ENCODE assay signal across 8 cellular contexts in genomic region chr1:207823880-207824566, GRCh38.
A peak's percentile ranks its signal among the peaks of the same experiment; 100 is the strongest.
DNase-seq lines count a peak whose midpoint lies in the region; ATAC-seq and TF ChIP-seq lines count a peak whose summit lies in the region.

No MANE protein-coding gene starts in this region.

- peaks cover 45% of the 10 kb centered on the region for H3K4me1 ChIP-seq in PC-9 (replicated peaks; ENCODE audit: insufficient read depth)
- peaks cover 70 to 88% (median 79%) of the 10 kb centered on the region in 4 donors for H3K4me1 ChIP-seq in stomach

- H4K20me1 ChIP-seq in PC-9 (ENCODE audit: insufficient read depth): no peaks in the 10 kb centered on the region

- no peaks in the 10 kb centered on the region for H3K9me2 ChIP-seq in PC-9 (ENCODE audit: insufficient read depth)

- H3K27ac ChIP-seq in PC-9 (peak overlapping the region; percentile 77), stomach (peak overlapping the region; percentile 97 to 99 (median 97))

- no peaks in the 10 kb centered on the region for H3K9me3 Mint-ChIP-seq in activated T-helper 2 cell treated with anti-CD3 and anti-CD28 coated beads, Interferon-gamma antibody, Interleukin-2, Interleukin-4, amounts not matched to agents 10 μg/mL and 5 μg/mL and 100 μg/mL, durations not matched to agents 14 hours and 24 hours and 36 hours
- H3K9me3 Mint-ChIP-seq in nephron: no peaks in the 10 kb centered on the region

- POLR2A ChIA-PET in PC-9 (lab: Charles Lee; ENCODE audit: unreplicated experiment): interaction anchor here (0.6 to 0.7 kb wide), 5 partner anchors 46 to 1605 kb away, joined by 4 to 18 read pairs (median 8); no protein-coding TSS in a partner anchor

- 6 to 8% (median 6%) methylated on average over 9 of the region's 9 CpGs for WGBS in stomach, 5 donors

- TF ChIP-seq CTCF in GM12872 (IDR thresholded peaks at IDR 0.05; ENCODE audit: insufficient read depth, low read depth, low read length) (peak; percentile 75), PC-9 (conservative IDR thresholded peaks at IDR 0.05) (peak; percentile 88), fibroblast of mammary gland (conservative IDR thresholded peaks at IDR 0.05; ENCODE audit: control insufficient read depth, insufficient read depth, low read depth, low read length) (peak; percentile 56), nephron (IDR thresholded peaks at IDR 0.05; ENCODE audit: unreplicated experiment in 3 of 3) (peak; percentile 51 to 55 (median 52)), stomach (IDR thresholded peaks at IDR 0.05) (peak in 6 of 7 experiments; percentile 55 to 98 (median 70))

- H3K27ac Mint-ChIP-seq in activated T-helper 2 cell treated with anti-CD3 and anti-CD28 coated beads, Interferon-gamma antibody, Interleukin-2, Interleukin-4, amounts not matched to agents 10 μg/mL and 5 μg/mL and 100 μg/mL, durations not matched to agents 14 hours and 24 hours and 36 hours: peak overlapping the region; percentile 94
- H3K27ac Mint-ChIP-seq in nephron: peak overlapping the region; percentile 12 to 23 (median 21)

- H3K4me3 ChIP-seq in PC-9 (peak overlapping the region; percentile 65; the same call in 1 of the 2 replicates), fibroblast of mammary gland (ENCODE audit: control insufficient read depth, low read depth, low read length) (peak overlapping the region; percentile 46), stomach (peak overlapping the region; percentile 64 to 83 (median 72))

- H3K36me3 ChIP-seq in PC-9 (ENCODE audit: low read depth) (no peaks in the 10 kb centered on the region), stomach (peaks cover 3 to 28% (median 17%) of the 10 kb centered on the region in 4 donors)

- peak; percentile 72 for TF ChIP-seq EP300 in stomach (IDR thresholded peaks at IDR 0.05)

- CTCF ChIA-PET in PC-9 (lab: Charles Lee): interaction anchor here (0.5 to 1.4 kb wide), 5 partner anchors 10 to 139 kb away, joined by 3 to 14 read pairs (median 7); no protein-coding TSS in a partner anchor

- H3F3A ChIP-seq in PC-9 (ENCODE audit: insufficient read depth, low read depth): peaks cover 28% of the 10 kb centered on the region

- intact Hi-C loops in PC-9 (cut with micrococcal nuclease; ENCODE audit: unreplicated experiment): loop anchor here (10.0 kb wide), 2 partner anchors 361 to 1611 kb away; no protein-coding TSS in a partner anchor
- intact Hi-C loops in activated T-helper 2 cell treated with anti-CD3 and anti-CD28 coated beads, Interferon-gamma antibody, Interleukin-2, Interleukin-4, amounts not matched to agents 10 μg/mL and 5 μg/mL and 100 μg/mL, durations not matched to agents 14 hours and 24 hours and 36 hours (cut with micrococcal nuclease): no loop called here
- intact Hi-C loops in stomach (cut with DNase I; ENCODE audit: low total_unique reads): no loop called here

- peak overlapping the region; percentile 82 for H3K4me2 ChIP-seq in PC-9

- ATAC-seq in HG02759 (IDR thresholded peaks at IDR 0.05; ENCODE audit: unreplicated experiment) (peak; percentile 30), HG02610 (IDR thresholded peaks at IDR 0.05; ENCODE audit: unreplicated experiment) (no peak)

- H3K9me3 ChIP-seq in PC-9 (ENCODE audit: insufficient read depth, low read depth): no peaks in the 10 kb centered on the region
- H3K9me3 ChIP-seq in stomach: no peaks in the 10 kb centered on the region

- no TSS peak for BruUV-seq in PC-9 (replicated peaks; lab: Mats Ljungman, UMichigan)

- peak overlapping the region; percentile 73 for H3K4me3 Mint-ChIP-seq in activated T-helper 2 cell treated with anti-CD3 and anti-CD28 coated beads, Interferon-gamma antibody, Interleukin-2, Interleukin-4, amounts not matched to agents 10 μg/mL and 5 μg/mL and 100 μg/mL, durations not matched to agents 14 hours and 24 hours and 36 hours (ENCODE audit: low read depth)
- peak overlapping the region; percentile 49 to 57 (median 56) for H3K4me3 Mint-ChIP-seq in nephron

- H2AFZ ChIP-seq in PC-9: no peak overlapping the region

- peak; percentile 87 to 97 for DNase-seq in PC-9
- peak; percentile 72 for DNase-seq in activated T-helper 2 cell treated with anti-CD3 and anti-CD28 coated beads, Interferon-gamma antibody, Interleukin-2, Interleukin-4, amounts not matched to agents 10 μg/mL and 5 μg/mL and 100 μg/mL, durations not matched to agents 14 hours and 24 hours and 36 hours (ENCODE audit: low spot score)
- peak; percentile 98 for DNase-seq in fibroblast of mammary gland (ENCODE audit: low read depth)
- DNase-seq in stomach: peak; percentile 87

- peaks cover 70% of the 10 kb centered on the region for H3K4me1 Mint-ChIP-seq in activated T-helper 2 cell treated with anti-CD3 and anti-CD28 coated beads, Interferon-gamma antibody, Interleukin-2, Interleukin-4, amounts not matched to agents 10 μg/mL and 5 μg/mL and 100 μg/mL, durations not matched to agents 14 hours and 24 hours and 36 hours (ENCODE audit: low read depth)
- peaks cover 11% of the 10 kb centered on the region for H3K4me1 Mint-ChIP-seq in nephron

- H3K27me3 Mint-ChIP-seq in activated T-helper 2 cell treated with anti-CD3 and anti-CD28 coated beads, Interferon-gamma antibody, Interleukin-2, Interleukin-4, amounts not matched to agents 10 μg/mL and 5 μg/mL and 100 μg/mL, durations not matched to agents 14 hours and 24 hours and 36 hours (ENCODE audit: low read depth): no peaks in the 10 kb centered on the region
- peaks cover 12% of the 10 kb centered on the region for H3K27me3 Mint-ChIP-seq in nephron (ENCODE audit: low read depth)

- H3K79me2 ChIP-seq in PC-9 (ENCODE audit: low read depth): peaks cover 30% of the 10 kb centered on the region

- H3K27me3 ChIP-seq in PC-9 (ENCODE audit: insufficient read depth, low read depth) (no peaks in the 10 kb centered on the region), stomach (no peaks in the 10 kb centered on the region)

- peaks cover 32% of the 10 kb centered on the region for H3K36me3 Mint-ChIP-seq in activated T-helper 2 cell treated with anti-CD3 and anti-CD28 coated beads, Interferon-gamma antibody, Interleukin-2, Interleukin-4, amounts not matched to agents 10 μg/mL and 5 μg/mL and 100 μg/mL, durations not matched to agents 14 hours and 24 hours and 36 hours (ENCODE audit: low read depth)
- no peaks in the 10 kb centered on the region for H3K36me3 Mint-ChIP-seq in nephron (ENCODE audit: low read depth)

- peak in 2 of 4 donors; percentile 91 to 95 for TF ChIP-seq POLR2A in stomach (IDR thresholded peaks at IDR 0.05)
